Comparison of ENCODE assay signal across 12 cellular contexts in the genomic region with DNA sequence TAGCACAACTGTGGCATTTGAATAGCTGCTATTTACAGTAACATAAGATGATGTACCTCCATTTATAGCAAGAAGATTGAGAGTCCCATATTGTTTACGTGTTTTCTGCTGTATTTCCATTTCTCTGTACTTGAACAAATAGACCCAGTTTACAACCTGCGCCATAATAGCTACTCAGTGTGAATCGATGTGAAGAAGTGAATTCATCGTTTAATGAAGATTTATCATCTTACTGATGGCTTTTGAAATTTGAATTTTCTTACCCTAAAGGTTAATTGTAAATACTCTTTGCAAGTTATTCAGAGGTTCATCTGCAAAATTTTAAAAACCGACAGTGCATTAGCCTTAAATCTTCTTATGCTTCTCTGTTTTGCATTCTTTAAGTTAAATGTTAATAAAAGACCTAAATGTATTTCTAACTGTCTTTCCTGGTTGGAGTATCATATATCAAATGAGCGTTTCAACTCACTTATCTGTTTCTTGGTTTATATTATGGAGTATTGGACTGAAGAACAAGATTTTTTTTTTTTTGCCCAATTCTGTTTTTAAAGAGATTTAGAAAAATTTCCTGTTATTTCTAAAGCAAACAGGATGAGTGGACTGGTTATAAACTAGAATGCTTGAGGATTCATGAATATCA. TPM values are rescaled to one million over a fixed set of nuclear protein-coding genes. Genes with fewer than 3 reads are reported as not detected.
DNase-seq lines count a peak whose midpoint lies in the region; ATAC-seq and TF ChIP-seq lines count a peak whose summit lies in the region.
"Had no signal": no experiment of that assay in that cellular context is flagged by ENCODE, and none has a peak within 500 bp of the region (broad histone marks: within the 10 kb centered on the region; RNA-seq: fewer than 3 reads in every experiment).

No MANE protein-coding gene starts in this region.

- peaks cover 44 to 68% (median 59%) of the 10 kb centered on the region in 4 donors for H3K4me1 Mint-ChIP-seq in CD4-positive, CD25-positive, alpha-beta regulatory T cell
- H3K4me1 Mint-ChIP-seq in brain, result peaks cover 69% of the 10 kb centered on the region
- H3K4me1 Mint-ChIP-seq in nephron progenitor cell, result peaks cover 53% of the 10 kb centered on the region

- H3K9me3 ChIP-seq in CD4-positive, CD25-positive, alpha-beta regulatory T cell (ENCODE audit: control insufficient read depth in 2 of 2, low read length in 2 of 2), result no peaks in the 10 kb centered on the region
- H3K9me3 ChIP-seq in Karpas-422 (ENCODE audit: low read length), result no peaks in the 10 kb centered on the region
- no peaks in the 10 kb centered on the region for H3K9me3 ChIP-seq in stomach

- H3K27ac Mint-ChIP-seq in CD4-positive, CD25-positive, alpha-beta regulatory T cell, result peak overlapping the region; percentile 69 to 93 (median 92)
- H3K27ac Mint-ChIP-seq in brain (peak overlapping the region; percentile 13 to 88 (median 37)), nephron progenitor cell (no peak overlapping the region)

- peaks cover 58% of the 10 kb centered on the region for H3K79me2 ChIP-seq in Karpas-422 (ENCODE audit: low read length)

- no peak for TF ChIP-seq EP300 in stomach (IDR thresholded peaks at IDR 0.05)

- peak overlapping the region; percentile 64 for H3K27ac ChIP-seq in CD4-positive, CD25-positive, alpha-beta regulatory T cell (ENCODE audit: insufficient read depth, low read length, poor library complexity, severe bottlenecking)
- H3K27ac ChIP-seq in Karpas-422 (ENCODE audit: low read length), result peak overlapping the region; percentile 96
- no peak overlapping the region for H3K27ac ChIP-seq in RWPE1
- peak overlapping the region in 2 of 5 donors; percentile 51 to 60 for H3K27ac ChIP-seq in stomach

- TF ChIP-seq POLR2A in stomach (IDR thresholded peaks at IDR 0.05), result no peak

- peak overlapping the region; percentile 89 for H3K9ac ChIP-seq in Karpas-422 (ENCODE audit: low read length)

- ATAC-seq in CD4-positive, CD25-positive, alpha-beta regulatory T cell (ENCODE audit: low read depth in 2 of 2), result no peak
- no peak for ATAC-seq in GM18858 (IDR thresholded peaks at IDR 0.05; ENCODE audit: unreplicated experiment)

- intact Hi-C loops in stomach (cut with DNase I; ENCODE audit: low total_unique reads), result no loop called here

- peak overlapping the region; percentile 90 to 97 (median 94) for H3K4me3 Mint-ChIP-seq in CD4-positive, CD25-positive, alpha-beta regulatory T cell
- peak overlapping the region; percentile 87 to 94 (median 92) for H3K4me3 Mint-ChIP-seq in brain
- peak overlapping the region; percentile 89 for H3K4me3 Mint-ChIP-seq in nephron progenitor cell

- peaks cover 11% of the 10 kb centered on the region for H3K27me3 Mint-ChIP-seq in CD4-positive, CD25-positive, alpha-beta regulatory T cell
- peaks cover 9% of the 10 kb centered on the region for H3K27me3 Mint-ChIP-seq in brain
- no peaks in the 10 kb centered on the region for H3K27me3 Mint-ChIP-seq in nephron progenitor cell (ENCODE audit: low read depth, poor library complexity)

- WGBS in stomach, 5 donors, result 64 to 70% (median 67%) methylated on average over 6 of the region's 6 CpGs

- no peaks in the 10 kb centered on the region for H3K9me3 Mint-ChIP-seq in CD4-positive, CD25-positive, alpha-beta regulatory T cell
- H3K9me3 Mint-ChIP-seq in brain, result no peaks in the 10 kb centered on the region
- no peaks in the 10 kb centered on the region for H3K9me3 Mint-ChIP-seq in nephron progenitor cell

- H3K9me2 ChIP-seq in Karpas-422 (replicated peaks; ENCODE audit: insufficient read depth, low read length), result no peaks in the 10 kb centered on the region

- peaks cover 6% of the 10 kb centered on the region for H3K36me3 ChIP-seq in CD4-positive, CD25-positive, alpha-beta regulatory T cell (ENCODE audit: control insufficient read depth, insufficient read depth, low read length)
- H3K36me3 ChIP-seq in Karpas-422 (ENCODE audit: insufficient read depth, low read length), result peaks cover 22% of the 10 kb centered on the region
- peaks cover 0 to 6% (median 0%) of the 10 kb centered on the region in 4 donors for H3K36me3 ChIP-seq in stomach

- H3K36me3 Mint-ChIP-seq in CD4-positive, CD25-positive, alpha-beta regulatory T cell, result no peaks in the 10 kb centered on the region
- H3K36me3 Mint-ChIP-seq in brain (peaks cover 5% of the 10 kb centered on the region), nephron progenitor cell (ENCODE audit: low read depth) (no peaks in the 10 kb centered on the region)

- TF ChIP-seq CTCF in brain (conservative IDR thresholded peaks at IDR 0.05) (no peak), nephron progenitor cell (IDR thresholded peaks at IDR 0.05) (no peak), RWPE1 (conservative IDR thresholded peaks at IDR 0.05; ENCODE audit: low read depth) (no peak), stomach (IDR thresholded peaks at IDR 0.05) (no peak)

- H4K20me1 ChIP-seq in Karpas-422 (ENCODE audit: insufficient read depth, low read depth, low read length), result no peaks in the 10 kb centered on the region; the same call in 1 of the 2 replicates

- no peak for DNase-seq in CD4-positive, CD25-positive, alpha-beta regulatory T cell
- DNase-seq in Karpas-422, result peak; percentile 59
- DNase-seq in nephron progenitor cell, result no peak
- no peak for DNase-seq in RWPE1 (ENCODE audit: low spot score)
- no peak for DNase-seq in stomach
- DNase-seq in NCI-H187 (lab: John Stamatoyannopoulos, UW), result no peak
- DNase-seq: DMS79 treated with DMSO at 0.1 percent for 48 hours; stimulated activated CD4-positive, alpha-beta T cell treated with anti-CD3 and anti-CD28 coated beads, Interleukin-4, amount 100 ng/mL, for 1 hour had no signal

- CTCF ChIA-PET in RWPE1 (lab: Yijun Ruan, JAX), result no interaction called here

- no peaks in the 10 kb centered on the region for H3K27me3 ChIP-seq in CD4-positive, CD25-positive, alpha-beta regulatory T cell (ENCODE audit: control insufficient read depth, insufficient read depth, low read length)
- H3K27me3 ChIP-seq in Karpas-422 (ENCODE audit: low read length) (no peaks in the 10 kb centered on the region), stomach (no peaks in the 10 kb centered on the region)

- POLR2A ChIA-PET in RWPE1 (lab: Yijun Ruan, JAX; ENCODE audit: low non-redundant PET), result no interaction called here

- peak overlapping the region; percentile 99 for H3K4me2 ChIP-seq in Karpas-422 (ENCODE audit: low read depth, low read length, poor library complexity, severe bottlenecking)

- H2AFZ ChIP-seq in Karpas-422 (ENCODE audit: low read length), result no peak overlapping the region

- peaks cover 42% of the 10 kb centered on the region for H3K4me1 ChIP-seq in CD4-positive, CD25-positive, alpha-beta regulatory T cell (ENCODE audit: control insufficient read depth, insufficient read depth, low read length, poor library complexity, severe bottlenecking)
- H3K4me1 ChIP-seq in Karpas-422 (ENCODE audit: low read length), result peaks cover 62% of the 10 kb centered on the region
- peaks cover 40 to 62% (median 53%) of the 10 kb centered on the region in 4 donors for H3K4me1 ChIP-seq in stomach

- peak overlapping the region; percentile 88 for H3K4me3 ChIP-seq in CD4-positive, CD25-positive, alpha-beta regulatory T cell (ENCODE audit: low read depth, low read length)
- peak overlapping the region; percentile 71 for H3K4me3 ChIP-seq in Karpas-422 (ENCODE audit: low read length)
- peak overlapping the region in 2 of 4 donors; percentile 92 to 95 for H3K4me3 ChIP-seq in stomach

RNA-seq across cellular contexts. Expression of gene MACO1, which starts 2.2 kb away (rescaled TPM):
- total RNA-seq in CD4-positive, CD25-positive, alpha-beta regulatory T cell, result 20.3 TPM
- 1 to 10 TPM; 5.0 to 6.4 (median 5.6) TPM for polyA plus RNA-seq in CD4-positive, CD25-positive, alpha-beta regulatory T cell
- total RNA-seq in Karpas-422 (2014; rRNA removed; shearing (Covaris generic); ENCODE audit: low replicate concordance), result 29.7 and 31.4 TPM in 2 replicates
- 22.8 TPM for polyA plus RNA-seq in brain (ENCODE audit: insufficient read depth, low read depth, low replicate concordance)
- total RNA-seq in stomach, result 10 to 100 TPM in 4 of 5 donors, 1 to 10 TPM in 1; 4.9 to 19.8 (median 14.8) TPM
- 1 to 10 TPM; 5.4 to 9.3 (median 5.7) TPM for polyA plus RNA-seq in stomach

RNA-seq across cellular contexts. Expression of gene RHCE, which starts 12.2 kb away (rescaled TPM):
- not detected for total RNA-seq in CD4-positive, CD25-positive, alpha-beta regulatory T cell
- polyA plus RNA-seq in CD4-positive, CD25-positive, alpha-beta regulatory T cell, result under 1 TPM; 0.16 to 0.45 (median 0.31) TPM
- total RNA-seq in Karpas-422 (2014; rRNA removed; shearing (Covaris generic); ENCODE audit: low replicate concordance), result 3.1 TPM in 2 replicates
- 2.3 TPM for polyA plus RNA-seq in brain (ENCODE audit: insufficient read depth, low read depth, low replicate concordance)
- 1 to 10 TPM in 1 of 5 donors, not detected in 4; 2.9 TPM for total RNA-seq in stomach
- under 1 TPM in 1 of 3 donors, not detected in 2; 0.13 TPM for polyA plus RNA-seq in stomach
- total RNA-seq: HT-29, mesenteric fat pad had no signal
